Comparison of ENCODE assay signal across 12 cellular contexts in genomic region chr17:55769625-55770000, GRCh38. TPM values are rescaled to one million over a fixed set of nuclear protein-coding genes. Genes with fewer than 3 reads are reported as not detected.
DNase-seq lines count a peak whose midpoint lies in the region; TF ChIP-seq lines count a peak whose summit lies in the region.
"Had no signal": no experiment of that assay in that cellular context is flagged by ENCODE, and none has a peak within 500 bp of the region (broad histone marks: within the 10 kb centered on the region; RNA-seq: fewer than 3 reads in every experiment).

No MANE protein-coding gene starts in this region.

- H3K27ac ChIP-seq in ACC112 (ENCODE audit: low read depth, low read length): peak overlapping the region; percentile 91
- no peak overlapping the region for H3K27ac ChIP-seq in mammary epithelial cell (ENCODE audit: insufficient read depth, low read depth, low read length)
- H3K27ac ChIP-seq: parathyroid adenoma had no signal

- H4K20me1 ChIP-seq in mammary epithelial cell (ENCODE audit: insufficient read depth, low read length): no peaks in the 10 kb centered on the region

- peak overlapping the region; percentile 32; the same call in 1 of the 2 replicates for H3K4me3 ChIP-seq in ACC112 (ENCODE audit: low read depth, low read length)
- no peak overlapping the region for H3K4me3 ChIP-seq in mammary epithelial cell (replicated peaks in 1 of 3; ENCODE audit: insufficient read depth in 1 of 3, low read depth in 2 of 3, low read length in 3 of 3)
- no peak overlapping the region for H3K4me3 ChIP-seq in lower leg skin (ENCODE audit: low read depth, poor library complexity, severe bottlenecking)

- H3K79me2 ChIP-seq in ACC112 (ENCODE audit: control insufficient read depth, insufficient read depth, low read length, unreplicated experiment) (peaks cover 14% of the 10 kb centered on the region), mammary epithelial cell (ENCODE audit: insufficient read depth, low read length) (peaks cover 5% of the 10 kb centered on the region)
- H3K79me2 ChIP-seq: parathyroid adenoma had no signal

- TF ChIP-seq CTCF in mammary epithelial cell (conservative IDR thresholded peaks at IDR 0.05 in 1 of 2, IDR thresholded peaks at IDR 0.05 in 1 of 2; ENCODE audit: extremely low read depth in 1 of 2, insufficient read depth in 1 of 2, low read depth in 1 of 2, low read length in 2 of 2) (no peak), lower leg skin (IDR thresholded peaks at IDR 0.05) (no peak)

- no TSS peak for BruUV-seq in mammary epithelial cell (replicated peaks; lab: Mats Ljungman, UMichigan)

- 48% methylated on average over 6 of the region's 6 CpGs for WGBS in mammary epithelial cell (ENCODE audit: low coverage, missing lambda C conversion rate)
- WGBS in lower leg skin, 2 donors: 52 to 62% methylated on average over 6 of the region's 6 CpGs

- no peak for TF ChIP-seq POLR2A in lower leg skin (IDR thresholded peaks at IDR 0.05)

- no peaks in the 10 kb centered on the region for H3K9me3 ChIP-seq in mammary epithelial cell (replicated peaks; ENCODE audit: insufficient read depth, low read length)

- in situ Hi-C loops in mammary epithelial cell (cut with MboI; ENCODE audit: low sequenced_read_pairs in 2 of 2): no loop called here

- dilution Hi-C loops in mammary epithelial cell (cut with HindIII; ENCODE audit: low sequenced_read_pairs): loop anchor here (25.0 kb wide), 1 partner anchor 232 kb away; no protein-coding TSS in a partner anchor

- CTCF ChIA-PET in mammary epithelial cell (lab: Charles Lee; ENCODE audit: low non-redundant PET): interaction anchor here (0.7 to 1.1 kb wide), 6 partner anchors 35 to 348 kb away, joined by 3 to 7 read pairs (median 4); no protein-coding TSS in a partner anchor

- peak; percentile 44 for DNase-seq in HS-5 (ENCODE audit: low read depth)
- DNase-seq in mammary epithelial cell: peak; percentile 74
- DNase-seq in lower leg skin (ENCODE audit: low spot score in 2 of 2): peak; percentile 63 to 88
- no peak for DNase-seq in mesenteric fat pad (ENCODE audit: low spot score)
- DNase-seq in retina: no peak
- no peak for DNase-seq in OCI-M2 (lab: John Stamatoyannopoulos, UW; ENCODE audit: unreplicated experiment)
- no peak for DNase-seq in NCI-H345 (lab: John Stamatoyannopoulos, UW)
- DNase-seq: activated CD8-positive, alpha-beta T cell treated with anti-CD3 and anti-CD28 coated beads, Interleukin-2, amount 10 ng/mL, durations not matched to agents 7 days and 5 days; CD4-positive, alpha-beta T cell; central memory CD4-positive, alpha-beta T cell had no signal

- no peak overlapping the region for H2AFZ ChIP-seq in ACC112 (ENCODE audit: low read length, unreplicated experiment)
- no peak overlapping the region for H2AFZ ChIP-seq in mammary epithelial cell (ENCODE audit: low read depth, low read length)
- H2AFZ ChIP-seq: parathyroid adenoma had no signal

- H3K36me3 ChIP-seq in ACC112 (ENCODE audit: insufficient read depth, low read length) (peaks cover 14% of the 10 kb centered on the region), mammary epithelial cell (ENCODE audit: insufficient read depth, low read length) (no peaks in the 10 kb centered on the region)

- no peak overlapping the region for H3K9ac ChIP-seq in mammary epithelial cell (ENCODE audit: insufficient read depth, low read length)
- H3K9ac ChIP-seq: parathyroid adenoma had no signal

- H3K4me2 ChIP-seq in mammary epithelial cell (ENCODE audit: insufficient read depth, low read depth, low read length): no peak overlapping the region

- H3K27me3 ChIP-seq in ACC112 (ENCODE audit: insufficient read depth, low read length): no peaks in the 10 kb centered on the region
- no peaks in the 10 kb centered on the region for H3K27me3 ChIP-seq in mammary epithelial cell (ENCODE audit: insufficient read depth, low read length)

- intact Hi-C loops in mammary epithelial cell (cut with micrococcal nuclease): loop anchor here (5.0 kb wide), 1 partner anchor 182 kb away; no protein-coding TSS in a partner anchor
- intact Hi-C loops in lower leg skin (cut with DNase I; ENCODE audit: low total_unique reads): no loop called here

- H3K4me1 ChIP-seq in ACC112 (ENCODE audit: control insufficient read depth, insufficient read depth, low read length, unreplicated experiment) (peaks cover 16% of the 10 kb centered on the region), mammary epithelial cell (ENCODE audit: insufficient read depth, low read length) (peaks cover 11% of the 10 kb centered on the region)

RNA-seq across cellular contexts. Expression of gene PCTP, which starts 18.8 kb away (rescaled TPM):
- 10 to 100 TPM; 16.3 to 27.8 TPM for total RNA-seq in mammary epithelial cell
- 22.5 TPM for polyA plus RNA-seq in mammary epithelial cell
- polyA minus RNA-seq in mammary epithelial cell: 11.3 TPM
- total RNA-seq in lower leg skin: 10 to 100 TPM in 1 of 4 donors, 1 to 10 TPM in 3; 5.0 to 14.3 (median 6.9) TPM
- total RNA-seq in mesenteric fat pad: 22.5 TPM

RNA-seq across cellular contexts. Expression of gene TMEM100, which starts 46.9 kb away (rescaled TPM):
- total RNA-seq in mammary epithelial cell (under 1 TPM; 0.16 to 0.50 TPM), lower leg skin (1 to 10 TPM; 1.6 to 6.5 (median 2.6) TPM), mesenteric fat pad (36.8 TPM)
- 0.24 TPM for polyA plus RNA-seq in mammary epithelial cell
- polyA minus RNA-seq in mammary epithelial cell: not detected
- total RNA-seq: activated CD8-positive, alpha-beta T cell treated with anti-CD3 and anti-CD28 coated beads, Interleukin-2, amount 10 ng/mL, durations not matched to agents 7 days and 5 days; CD4-positive, alpha-beta T cell had no signal

Comparison
In these comparisons a context has a peak if more than half of its experiments do, and no peak if none do; other contexts are left out.
1. DNase-seq: peak in HS-5 (single experiment), mammary epithelial cell (single experiment) and lower leg skin (2 of 2); none in mesenteric fat pad (single experiment), retina (single experiment), OCI-M2 (single experiment) and NCI-H345 (single experiment).